6 cellular contexts compared by ENCODE assay signal in genomic region chr19:14551134-14552007, GRCh38. TPM values are rescaled to one million over a fixed set of nuclear protein-coding genes. Genes with fewer than 3 reads are reported as not detected.
DNase-seq lines count a peak whose midpoint lies in the region; ATAC-seq and TF ChIP-seq lines count a peak whose summit lies in the region.
"Not testable (repeated sequence)": the region's sequence is repeated elsewhere in the genome, so short reads cannot be mapped to it uniquely, and the experiment has no call there.

No MANE protein-coding gene starts in this region.

- H3K9me3 ChIP-seq in naive thymus-derived CD4-positive, alpha-beta T cell (ENCODE audit: control insufficient read depth in 2 of 3, low read length in 3 of 3): not testable (repeated sequence)

- H3K4me1 Mint-ChIP-seq in activated CD8-positive, alpha-beta T cell treated with anti-CD3 and anti-CD28 coated beads for 36 hours (ENCODE audit: low read depth): peaks cover 47% of the 10 kb centered on the region
- H3K4me1 Mint-ChIP-seq in effector memory CD8-positive, alpha-beta T cell (ENCODE audit: low read depth in 2 of 2): peaks cover 37 to 43% of the 10 kb centered on the region in 2 donors
- H3K4me1 Mint-ChIP-seq in naive thymus-derived CD4-positive, alpha-beta T cell: peaks cover 35 to 70% (median 58%) of the 10 kb centered on the region in 7 donors
- peaks cover 58% of the 10 kb centered on the region for H3K4me1 Mint-ChIP-seq in stimulated activated effector memory CD8-positive, alpha-beta T cell treated with anti-CD3 and anti-CD28 coated beads, Interleukin-12 subunit alpha, Interleukin-12 subunit beta, amount 100 ng/mL, for 72 hours

- not testable (repeated sequence) for H3K27me3 ChIP-seq in naive thymus-derived CD4-positive, alpha-beta T cell (ENCODE audit: control insufficient read depth in 2 of 2, insufficient read depth in 2 of 2, low read length in 2 of 2)

- peak overlapping the region; percentile 75 for H3K27ac Mint-ChIP-seq in activated CD8-positive, alpha-beta T cell treated with anti-CD3 and anti-CD28 coated beads for 36 hours
- H3K27ac Mint-ChIP-seq in effector memory CD8-positive, alpha-beta T cell: peak overlapping the region; percentile 90 to 93
- peak overlapping the region; percentile 69 to 97 (median 84) for H3K27ac Mint-ChIP-seq in naive thymus-derived CD4-positive, alpha-beta T cell
- H3K27ac Mint-ChIP-seq in stimulated activated effector memory CD8-positive, alpha-beta T cell treated with anti-CD3 and anti-CD28 coated beads, Interleukin-12 subunit alpha, Interleukin-12 subunit beta, amount 100 ng/mL, for 72 hours: peak overlapping the region; percentile 90

- peaks cover 20 to 47% of the 10 kb centered on the region in 2 donors for H3K4me1 ChIP-seq in naive thymus-derived CD4-positive, alpha-beta T cell (ENCODE audit: control insufficient read depth in 2 of 2, insufficient read depth in 2 of 2, low read length in 2 of 2)

- peak; percentile 70 for TF ChIP-seq CTCF in activated CD8-positive, alpha-beta T cell treated with anti-CD3 and anti-CD28 coated beads for 36 hours (IDR thresholded peaks at IDR 0.05)

- H3K36me3 ChIP-seq in naive thymus-derived CD4-positive, alpha-beta T cell (ENCODE audit: control insufficient read depth in 2 of 3, insufficient read depth in 3 of 3, low read length in 3 of 3): peaks cover 0 to 37% (median 0%) of the 10 kb centered on the region in 3 experiments

- POLR2A ChIA-PET in activated CD8-positive, alpha-beta T cell treated with anti-CD3 and anti-CD28 coated beads for 36 hours (lab: Charles Lee): interaction anchor here (1.7 kb wide), 1 partner anchor 15 kb away, joined by 4 read pairs; no protein-coding TSS in a partner anchor
- POLR2A ChIA-PET in naive thymus-derived CD4-positive, alpha-beta T cell (lab: Charles Lee): interaction anchor here (0.6 to 3.2 kb wide), 12 partner anchors 14 to 58 kb away, joined by 3 to 41 read pairs (median 4); partner anchors contain the start of genes DNAJB1, GIPC1, NDUFB7 and TECR

- intact Hi-C loops in activated CD8-positive, alpha-beta T cell treated with anti-CD3 and anti-CD28 coated beads for 36 hours (cut with micrococcal nuclease): not testable (repeated sequence)
- intact Hi-C loops in naive thymus-derived CD4-positive, alpha-beta T cell (cut with micrococcal nuclease): loop anchor here (1.0 to 10.0 kb wide), 7 partner anchors 22 to 417 kb away; partner anchors contain the start of genes TECR (in 2 of the 2), ASF1B (in 1 of the 2), DNAJB1 (in 1 of the 2) and PKN1 (in 1 of the 2)

- peak; percentile 96 for ATAC-seq in activated CD8-positive, alpha-beta T cell treated with anti-CD3 and anti-CD28 coated beads for 36 hours
- ATAC-seq in effector memory CD8-positive, alpha-beta T cell (replicated peaks): peak; percentile 97
- peak; percentile 100 for ATAC-seq in naive thymus-derived CD4-positive, alpha-beta T cell
- peak; percentile 89 for ATAC-seq in stimulated activated effector memory CD8-positive, alpha-beta T cell treated with anti-CD3 and anti-CD28 coated beads, Interleukin-12 subunit alpha, Interleukin-12 subunit beta, amount 100 ng/mL, for 72 hours

- not testable (repeated sequence) for H3K27me3 Mint-ChIP-seq in activated CD8-positive, alpha-beta T cell treated with anti-CD3 and anti-CD28 coated beads for 36 hours; effector memory CD8-positive, alpha-beta T cell; naive thymus-derived CD4-positive, alpha-beta T cell

- H3K27ac ChIP-seq in naive thymus-derived CD4-positive, alpha-beta T cell (ENCODE audit: low read depth, low read length): peak overlapping the region; percentile 64

- CTCF ChIA-PET in activated CD8-positive, alpha-beta T cell treated with anti-CD3 and anti-CD28 coated beads for 36 hours (lab: Charles Lee): interaction anchor here (0.7 to 4.2 kb wide), 9 partner anchors 11 to 135 kb away, joined by 3 to 14 read pairs (median 6); partner anchors contain the start of genes GIPC1 and NDUFB7
- CTCF ChIA-PET in naive thymus-derived CD4-positive, alpha-beta T cell (lab: Charles Lee): interaction anchor here (0.6 to 3.2 kb wide), 14 partner anchors 19 to 95 kb away, joined by 3 to 29 read pairs (median 4); partner anchors contain the start of gene PTGER1

- not testable (repeated sequence) for H3K4me3 ChIP-seq in naive thymus-derived CD4-positive, alpha-beta T cell (ENCODE audit: low read length)

- DNase-seq in GM03348 (ENCODE audit: low spot score) (peak; percentile 22), NCI-H82 (lab: John Stamatoyannopoulos, UW) (peak; percentile 67)
- DNase-seq in activated CD8-positive, alpha-beta T cell treated with anti-CD3 and anti-CD28 coated beads for 36 hours: peak; percentile 94
- DNase-seq in effector memory CD8-positive, alpha-beta T cell: peak; percentile 75 to 76 (median 76)
- DNase-seq in naive thymus-derived CD4-positive, alpha-beta T cell: peak; percentile 52 to 90 (median 86)
- DNase-seq in stimulated activated effector memory CD8-positive, alpha-beta T cell treated with anti-CD3 and anti-CD28 coated beads, Interleukin-12 subunit alpha, Interleukin-12 subunit beta, amount 100 ng/mL, for 72 hours (ENCODE audit: low spot score in 2 of 2): peak; percentile 40 to 67

- H3K4me3 Mint-ChIP-seq in activated CD8-positive, alpha-beta T cell treated with anti-CD3 and anti-CD28 coated beads for 36 hours: not testable (repeated sequence)
- H3K4me3 Mint-ChIP-seq in effector memory CD8-positive, alpha-beta T cell: peak overlapping the region; percentile 62 to 76
- H3K4me3 Mint-ChIP-seq in naive thymus-derived CD4-positive, alpha-beta T cell: peak overlapping the region; percentile 30 to 80 (median 76)
- peak overlapping the region; percentile 44 for H3K4me3 Mint-ChIP-seq in stimulated activated effector memory CD8-positive, alpha-beta T cell treated with anti-CD3 and anti-CD28 coated beads, Interleukin-12 subunit alpha, Interleukin-12 subunit beta, amount 100 ng/mL, for 72 hours

- H3K36me3 Mint-ChIP-seq in activated CD8-positive, alpha-beta T cell treated with anti-CD3 and anti-CD28 coated beads for 36 hours (ENCODE audit: low read depth): not testable (repeated sequence)
- peaks cover 27% of the 10 kb centered on the region for H3K36me3 Mint-ChIP-seq in effector memory CD8-positive, alpha-beta T cell (ENCODE audit: insufficient read depth)
- H3K36me3 Mint-ChIP-seq in naive thymus-derived CD4-positive, alpha-beta T cell: peaks cover 0 to 14% (median 4%) of the 10 kb centered on the region in 5 donors
- H3K36me3 Mint-ChIP-seq in stimulated activated effector memory CD8-positive, alpha-beta T cell treated with anti-CD3 and anti-CD28 coated beads, Interleukin-12 subunit alpha, Interleukin-12 subunit beta, amount 100 ng/mL, for 72 hours: peaks cover 20% of the 10 kb centered on the region

- H3K9me3 Mint-ChIP-seq in activated CD8-positive, alpha-beta T cell treated with anti-CD3 and anti-CD28 coated beads for 36 hours; effector memory CD8-positive, alpha-beta T cell; naive thymus-derived CD4-positive, alpha-beta T cell; stimulated activated effector memory CD8-positive, alpha-beta T cell treated with anti-CD3 and anti-CD28 coated beads, Interleukin-12 subunit alpha, Interleukin-12 subunit beta, amount 100 ng/mL, for 72 hours: not testable (repeated sequence)

RNA-seq across cellular contexts. Expression of gene NDUFB7, which starts 20.5 kb away (rescaled TPM):
- 100 to 1,000 TPM; 123 to 135 TPM for total RNA-seq in activated CD8-positive, alpha-beta T cell treated with anti-CD3 and anti-CD28 coated beads for 36 hours
- 100 to 1,000 TPM in 1 of 5 experiments, 10 to 100 TPM in 4; 50.6 to 129 (median 63.4) TPM for total RNA-seq in naive thymus-derived CD4-positive, alpha-beta T cell
- polyA plus RNA-seq in naive thymus-derived CD4-positive, alpha-beta T cell: 100 to 1,000 TPM; 194 to 210 TPM

RNA-seq across cellular contexts. Expression of gene TECR, which starts 22.0 kb away (rescaled TPM):
- 10 to 100 TPM; 93.5 to 98.5 TPM for total RNA-seq in activated CD8-positive, alpha-beta T cell treated with anti-CD3 and anti-CD28 coated beads for 36 hours
- 100 to 1,000 TPM; 123 to 218 (median 150) TPM for total RNA-seq in naive thymus-derived CD4-positive, alpha-beta T cell
- 100 to 1,000 TPM; 290 to 325 TPM for polyA plus RNA-seq in naive thymus-derived CD4-positive, alpha-beta T cell

RNA-seq across cellular contexts. Expression of gene CLEC17A, which starts 31.5 kb away (rescaled TPM):
- total RNA-seq in activated CD8-positive, alpha-beta T cell treated with anti-CD3 and anti-CD28 coated beads for 36 hours: under 1 TPM; 0.60 to 0.83 TPM
- under 1 TPM in 1 of 5 experiments, not detected in 4; 0.83 TPM for total RNA-seq in naive thymus-derived CD4-positive, alpha-beta T cell
- polyA plus RNA-seq in naive thymus-derived CD4-positive, alpha-beta T cell: under 1 TPM; 0.13 TPM

RNA-seq across cellular contexts. Expression of gene DNAJB1, which starts 33.2 kb away (rescaled TPM):
- 10 to 100 TPM; 52.0 to 59.6 TPM for total RNA-seq in activated CD8-positive, alpha-beta T cell treated with anti-CD3 and anti-CD28 coated beads for 36 hours
- 100 to 1,000 TPM in 4 of 5 experiments, 10 to 100 TPM in 1; 87.4 to 574 (median 177) TPM for total RNA-seq in naive thymus-derived CD4-positive, alpha-beta T cell
- polyA plus RNA-seq in naive thymus-derived CD4-positive, alpha-beta T cell: 100 to 1,000 TPM; 221 to 307 TPM

RNA-seq across cellular contexts. Expression of gene GIPC1, which starts 55.4 kb away (rescaled TPM):
- 10 to 100 TPM; 17.3 to 19.6 TPM for total RNA-seq in activated CD8-positive, alpha-beta T cell treated with anti-CD3 and anti-CD28 coated beads for 36 hours
- total RNA-seq in naive thymus-derived CD4-positive, alpha-beta T cell: 10 to 100 TPM; 21.3 to 45.4 (median 24.7) TPM
- polyA plus RNA-seq in naive thymus-derived CD4-positive, alpha-beta T cell: 10 to 100 TPM; 34.0 to 46.1 TPM

Comparison
In these comparisons a context has a peak if more than half of its experiments do, and no peak if none do; other contexts are left out.
1. DNase-seq: peak in every context shown above with its lines; median percentile 94 in activated CD8-positive, alpha-beta T cell treated with anti-CD3 and anti-CD28 coated beads for 36 hours; 86 in naive thymus-derived CD4-positive, alpha-beta T cell; 76 in effector memory CD8-positive, alpha-beta T cell; 67 in NCI-H82; 54 in stimulated activated effector memory CD8-positive, alpha-beta T cell treated with anti-CD3 and anti-CD28 coated beads, Interleukin-12 subunit alpha, Interleukin-12 subunit beta, amount 100 ng/mL, for 72 hours; 22 in GM03348.